23 cellular contexts compared by ENCODE assay signal in the genomic region with DNA sequence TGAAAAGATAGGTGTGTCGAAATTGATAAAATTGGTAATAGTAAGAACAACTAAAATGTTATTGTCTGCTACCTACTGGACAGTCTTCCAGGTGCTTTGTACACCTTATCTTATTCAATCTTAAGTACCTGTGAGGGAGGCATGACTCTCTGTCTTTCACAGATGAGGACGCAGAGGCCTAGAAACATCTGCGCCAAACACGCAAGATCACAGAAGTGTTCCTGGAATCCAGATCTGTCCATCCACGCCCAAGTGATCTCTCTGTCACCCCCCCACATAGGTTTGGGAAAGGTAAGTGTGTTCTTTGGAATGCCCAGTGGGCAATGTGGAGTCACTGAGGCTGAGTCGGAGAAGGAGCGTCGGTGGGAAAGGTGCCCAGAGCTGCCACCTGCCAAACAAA.
"Had no signal": no experiment of that assay in that cellular context is flagged by ENCODE, and none has a peak within 500 bp of the region (broad histone marks: within the 10 kb centered on the region; RNA-seq: fewer than 3 reads in every experiment).

No MANE protein-coding gene starts in this region.

- H3K27me3 ChIP-seq: MG63 had no signal

- H3K4me3 ChIP-seq: MG63 had no signal

- DNase-seq: Karpas-422, Kasumi-1, MG63, MM.1S, MV-4-11, NCI-H1048, NCI-H1092, NCI-H1092 treated with DMSO at 0.1 percent for 48 hours, NCI-H1105, NCI-H1105 treated with DMSO at 0.1 percent for 48 hours, NCI-H1417 treated with DMSO at 0.1 percent for 48 hours, NCI-H1436, NCI-H1436 treated with DMSO at 0.1 percent for 48 hours, NCI-H1694, NCI-H1694 treated with DMSO at 0.1 percent for 48 hours, NCI-H1930, NCI-H2081 treated with DMSO at 0.1 percent for 48 hours, NCI-H2227 treated with DMSO at 0.1 percent for 48 hours, NCI-H226, NCI-H345, NCI-H446, NCI-H446 treated with DMSO at 0.1 percent for 48 hours, NCI-H510A had no signal

- H3K9me3 ChIP-seq: MG63 had no signal

- H3K36me3 ChIP-seq: MG63 had no signal
